In genomic region chr4:87819281-87819919, GRCh38 we compare ENCODE assay signal across 13 cellular contexts. TPM values are rescaled to one million over a fixed set of nuclear protein-coding genes. Genes with fewer than 3 reads are reported as not detected.
DNase-seq lines count a peak whose midpoint lies in the region; ATAC-seq and TF ChIP-seq lines count a peak whose summit lies in the region.
"Had no signal": no experiment of that assay in that cellular context is flagged by ENCODE, and none has a peak within 500 bp of the region (broad histone marks: within the 10 kb centered on the region; RNA-seq: fewer than 3 reads in every experiment).

No MANE protein-coding gene starts in this region.

- H3K9ac ChIP-seq in H9 (ENCODE audit: extremely low read depth, insufficient read length, low read length) = no peak overlapping the region

- no peak overlapping the region for H3T11ph ChIP-seq in H9 (ENCODE audit: low read length)

- no peak for TF ChIP-seq CTCF in H9 (conservative IDR thresholded peaks at IDR 0.05)
- TF ChIP-seq CTCF in fibroblast of the aortic adventitia (IDR thresholded peaks at IDR 0.05; ENCODE audit: insufficient read depth, low read length) = no peak
- no peak for TF ChIP-seq CTCF in stomach (IDR thresholded peaks at IDR 0.05)

- H3K9me3 ChIP-seq in H9 (ENCODE audit: control insufficient read depth, low read depth, low read length) (no peaks in the 10 kb centered on the region), SJCRH30 (replicated peaks) (0 out of 2 replicates have a peak, but pooled peaks cover 3% of the 10 kb centered on the region), stomach (no peaks in the 10 kb centered on the region)

- no peaks in the 10 kb centered on the region; the same call in none of the 2 replicates for H3K27me3 Mint-ChIP-seq in H9 (ENCODE audit: low read depth)
- H3K27me3 Mint-ChIP-seq in activated naive CD8-positive, alpha-beta T cell treated with anti-CD3 and anti-CD28 coated beads for 36 hours = peaks cover 28% of the 10 kb centered on the region
- peaks cover 57% of the 10 kb centered on the region for H3K27me3 Mint-ChIP-seq in stimulated activated naive CD8-positive, alpha-beta T cell treated with anti-CD3 and anti-CD28 coated beads, Interleukin-15, amount 100 ng/mL, for 72 hours

- no peak overlapping the region for H2BK12ac ChIP-seq in H9 (ENCODE audit: insufficient read length, low read depth, low read length)

- H3K14ac ChIP-seq in H9 (ENCODE audit: insufficient read depth, low read length) = no peak overlapping the region

- no peaks in the 10 kb centered on the region for H3K79me2 ChIP-seq in H9 (ENCODE audit: insufficient read depth, low read length)

- intact Hi-C loops in posterior vena cava (cut with DNase I) (no loop called here), stomach (cut with DNase I; ENCODE audit: low total_unique reads) (no loop called here)

- H3K9me3 Mint-ChIP-seq in H9 = peaks cover 22 to 27% of the 10 kb centered on the region in 2 experiments
- no peaks in the 10 kb centered on the region for H3K9me3 Mint-ChIP-seq in activated naive CD8-positive, alpha-beta T cell treated with anti-CD3 and anti-CD28 coated beads for 36 hours
- H3K9me3 Mint-ChIP-seq in stimulated activated naive CD8-positive, alpha-beta T cell treated with anti-CD3 and anti-CD28 coated beads, Interleukin-15, amount 100 ng/mL, for 72 hours = no peaks in the 10 kb centered on the region
- H3K9me3 Mint-ChIP-seq: activated T-helper 2 cell treated with anti-CD3 and anti-CD28 coated beads, Interferon-gamma antibody, Interleukin-2, Interleukin-4, amounts not matched to agents 10 μg/mL and 5 μg/mL and 100 μg/mL, durations not matched to agents 14 hours and 24 hours and 36 hours had no signal

- H3K27ac ChIP-seq in H9 (ENCODE audit: insufficient read length, low read depth, low read length) (no peak overlapping the region), SJCRH30 (no peak overlapping the region), stomach (no peak overlapping the region)

- TF ChIP-seq POLR2A in stomach (IDR thresholded peaks at IDR 0.05) = no peak

- no peak overlapping the region for H3K4me2 ChIP-seq in H9 (ENCODE audit: insufficient read depth, insufficient read length, low read length)

- H3K36me3 ChIP-seq in SJCRH30 (no peaks in the 10 kb centered on the region), stomach (no peaks in the 10 kb centered on the region)

- no peak overlapping the region; a peak in 1 of 5 replicates for H3K4me3 Mint-ChIP-seq in H9
- H3K4me3 Mint-ChIP-seq in activated naive CD8-positive, alpha-beta T cell treated with anti-CD3 and anti-CD28 coated beads for 36 hours = no peak overlapping the region
- H3K4me3 Mint-ChIP-seq in stimulated activated naive CD8-positive, alpha-beta T cell treated with anti-CD3 and anti-CD28 coated beads, Interleukin-15, amount 100 ng/mL, for 72 hours = no peak overlapping the region

- no peak overlapping the region for H3K23ac ChIP-seq in H9 (ENCODE audit: insufficient read length, low read depth, low read length)

- H4K20me1 ChIP-seq in H9 (ENCODE audit: control insufficient read depth, insufficient read depth, insufficient read length) = no peaks in the 10 kb centered on the region

- H3K4me1 Mint-ChIP-seq in H9 = peaks cover 17 to 22% of the 10 kb centered on the region in 2 experiments
- no peaks in the 10 kb centered on the region for H3K4me1 Mint-ChIP-seq in activated naive CD8-positive, alpha-beta T cell treated with anti-CD3 and anti-CD28 coated beads for 36 hours
- no peaks in the 10 kb centered on the region for H3K4me1 Mint-ChIP-seq in stimulated activated naive CD8-positive, alpha-beta T cell treated with anti-CD3 and anti-CD28 coated beads, Interleukin-15, amount 100 ng/mL, for 72 hours

- H3K4me1 ChIP-seq in H9 (ENCODE audit: insufficient read depth, low read length) (no peaks in the 10 kb centered on the region), SJCRH30 (no peaks in the 10 kb centered on the region), stomach (no peaks in the 10 kb centered on the region)

- no peak overlapping the region for H2BK5ac ChIP-seq in H9 (ENCODE audit: insufficient read length, low read length)

- no peaks in the 10 kb centered on the region for H3K79me1 ChIP-seq in H9 (ENCODE audit: insufficient read depth, low read depth, low read length, poor library complexity, severe bottlenecking)

- no peak overlapping the region for H4K91ac ChIP-seq in H9 (ENCODE audit: insufficient read length, low read depth, low read length)

- no CpG with 5 or more reads among the region's 8 CpGs for WGBS in H9 (ENCODE audit: extremely low coverage, insufficient read length, low lambda C conversion rate)
- WGBS in stomach, 5 donors = 62 to 81% (median 71%) methylated on average over 7 to 8 of the region's 8 CpGs

- no peak overlapping the region for H4K5ac ChIP-seq in H9 (ENCODE audit: insufficient read length, low read depth, low read length)

- H3K27me3 ChIP-seq in H9 (ENCODE audit: insufficient read depth, low read length) (no peaks in the 10 kb centered on the region), SJCRH30 (0 out of 2 replicates have a peak, but pooled peaks cover 4% of the 10 kb centered on the region), stomach (no peaks in the 10 kb centered on the region)

- H4K8ac ChIP-seq in H9 (replicated peaks; ENCODE audit: insufficient read length, low read depth, low read length) = no peak overlapping the region

- peaks cover 8 to 42% (median 13%) of the 10 kb centered on the region in 3 experiments; a peak in 6 of 7 replicates for H3K36me3 Mint-ChIP-seq in H9 (ENCODE audit: insufficient read depth in 1 of 3, low read depth in 3 of 3)
- H3K36me3 Mint-ChIP-seq in activated naive CD8-positive, alpha-beta T cell treated with anti-CD3 and anti-CD28 coated beads for 36 hours = no peaks in the 10 kb centered on the region

- no peak overlapping the region for H2BK20ac ChIP-seq in H9 (ENCODE audit: low read depth, low read length, poor library complexity, severe bottlenecking)

- no peak for TF ChIP-seq EP300 in stomach (IDR thresholded peaks at IDR 0.05)

- peak; percentile 55 for DNase-seq in H9
- DNase-seq in SJCRH30 = peak; percentile 29 to 32
- DNase-seq in fibroblast of the aortic adventitia (ENCODE audit: low read depth) = peak; percentile 71
- DNase-seq in skeletal muscle cell (ENCODE audit: low read depth) = peak; percentile 60
- no peak for DNase-seq in activated naive CD8-positive, alpha-beta T cell treated with anti-CD3 and anti-CD28 coated beads for 36 hours
- DNase-seq in posterior vena cava (ENCODE audit: low spot score) = no peak
- no peak for DNase-seq in stomach
- DNase-seq in stimulated activated naive CD8-positive, alpha-beta T cell treated with anti-CD3 and anti-CD28 coated beads, Interleukin-15, amount 100 ng/mL, for 72 hours = no peak
- DNase-seq: DMS79; effector CD4-positive, alpha-beta T cell; NCI-H774 had no signal

- H2BK120ac ChIP-seq in H9 (ENCODE audit: low read depth, low read length, poor library complexity, severe bottlenecking) = no peak overlapping the region

- H2AK5ac ChIP-seq in H9 (ENCODE audit: insufficient read length, low read length) = no peak overlapping the region

- no peaks in the 10 kb centered on the region for H3K23me2 ChIP-seq in H9 (ENCODE audit: insufficient read length, low read depth, low read length, poor library complexity, severe bottlenecking)

- no peak overlapping the region for H3K56ac ChIP-seq in H9 (ENCODE audit: insufficient read length, low read depth, low read length)

- H3K4ac ChIP-seq in H9 (ENCODE audit: low read depth, low read length) = no peak overlapping the region

- H3K27ac Mint-ChIP-seq in H9 = peak overlapping the region; percentile 85 to 96 (median 95)
- H3K27ac Mint-ChIP-seq in activated naive CD8-positive, alpha-beta T cell treated with anti-CD3 and anti-CD28 coated beads for 36 hours = no peak overlapping the region
- H3K27ac Mint-ChIP-seq in stimulated activated naive CD8-positive, alpha-beta T cell treated with anti-CD3 and anti-CD28 coated beads, Interleukin-15, amount 100 ng/mL, for 72 hours = no peak overlapping the region
- H3K27ac Mint-ChIP-seq: activated T-helper 2 cell treated with anti-CD3 and anti-CD28 coated beads, Interferon-gamma antibody, Interleukin-2, Interleukin-4, amounts not matched to agents 10 μg/mL and 5 μg/mL and 100 μg/mL, durations not matched to agents 14 hours and 24 hours and 36 hours had no signal

- ATAC-seq in stimulated activated naive CD8-positive, alpha-beta T cell treated with anti-CD3 and anti-CD28 coated beads, Interleukin-15, amount 100 ng/mL, for 72 hours = no peak

- no peak overlapping the region for H3K18ac ChIP-seq in H9 (ENCODE audit: insufficient read length, low read depth, low read length)

- H3K4me3 ChIP-seq in SJCRH30 (no peak overlapping the region), fibroblast of the aortic adventitia (ENCODE audit: low read depth, low read length) (no peak overlapping the region), skeletal muscle cell (ENCODE audit: low read depth, low read length) (no peak overlapping the region), stomach (no peak overlapping the region)
- H3K4me3 ChIP-seq: lung had no signal

- H2AFZ ChIP-seq in H9 (ENCODE audit: low read length) = no peak overlapping the region

- H2BK15ac ChIP-seq in H9 (ENCODE audit: low read depth, low read length) = no peak overlapping the region

RNA-seq across cellular contexts. Expression of gene MEPE, which starts 13.4 kb away (rescaled TPM):
- not detected in 2 replicates for total RNA-seq in H9 (2021)
- total RNA-seq in SJCRH30 (2014; rRNA removed; shearing (Covaris generic)) = not detected in 2 replicates
- not detected in 2 replicates for total RNA-seq in fibroblast of the aortic adventitia (ENCODE audit: low replicate concordance)
- not detected for total RNA-seq in activated naive CD8-positive, alpha-beta T cell treated with anti-CD3 and anti-CD28 coated beads for 36 hours
- not detected for total RNA-seq in posterior vena cava
- total RNA-seq in stomach = not detected
- not detected for polyA plus RNA-seq in stomach
- total RNA-seq: activated T-helper 2 cell treated with anti-CD3 and anti-CD28 coated beads, Interferon-gamma antibody, Interleukin-2, Interleukin-4, amounts not matched to agents 10 μg/mL and 5 μg/mL and 100 μg/mL, durations not matched to agents 14 hours and 24 hours and 36 hours; lung had no signal

RNA-seq across cellular contexts. Expression of gene IBSP, which starts 20.0 kb away (rescaled TPM):
- total RNA-seq in H9 (2021) (not detected in 2 replicates), fibroblast of the aortic adventitia (ENCODE audit: low replicate concordance) (not detected in 2 replicates), posterior vena cava (not detected), stomach (not detected)
- total RNA-seq in SJCRH30 (2014; rRNA removed; shearing (Covaris generic)) = not detected in 2 replicates
- not detected for total RNA-seq in activated naive CD8-positive, alpha-beta T cell treated with anti-CD3 and anti-CD28 coated beads for 36 hours
- not detected for polyA plus RNA-seq in stomach
- total RNA-seq: activated T-helper 2 cell treated with anti-CD3 and anti-CD28 coated beads, Interferon-gamma antibody, Interleukin-2, Interleukin-4, amounts not matched to agents 10 μg/mL and 5 μg/mL and 100 μg/mL, durations not matched to agents 14 hours and 24 hours and 36 hours had no signal

Comparison
In these comparisons a context has a peak if more than half of its experiments do, and no peak if none do; other contexts are left out.
1. DNase-seq: peak in H9 (single experiment), SJCRH30 (2 of 2), fibroblast of the aortic adventitia (single experiment) and skeletal muscle cell (single experiment); none in activated naive CD8-positive, alpha-beta T cell treated with anti-CD3 and anti-CD28 coated beads for 36 hours (single experiment), posterior vena cava (single experiment), stomach (single experiment) and stimulated activated naive CD8-positive, alpha-beta T cell treated with anti-CD3 and anti-CD28 coated beads, Interleukin-15, amount 100 ng/mL, for 72 hours (0 of 2).
2. H3K27ac Mint-ChIP-seq: peak in H9 (3 of 3); none in activated naive CD8-positive, alpha-beta T cell treated with anti-CD3 and anti-CD28 coated beads for 36 hours (single experiment) and stimulated activated naive CD8-positive, alpha-beta T cell treated with anti-CD3 and anti-CD28 coated beads, Interleukin-15, amount 100 ng/mL, for 72 hours (0 of 2).